ENCODE assay signal across 1 cellular context in the genomic region with DNA sequence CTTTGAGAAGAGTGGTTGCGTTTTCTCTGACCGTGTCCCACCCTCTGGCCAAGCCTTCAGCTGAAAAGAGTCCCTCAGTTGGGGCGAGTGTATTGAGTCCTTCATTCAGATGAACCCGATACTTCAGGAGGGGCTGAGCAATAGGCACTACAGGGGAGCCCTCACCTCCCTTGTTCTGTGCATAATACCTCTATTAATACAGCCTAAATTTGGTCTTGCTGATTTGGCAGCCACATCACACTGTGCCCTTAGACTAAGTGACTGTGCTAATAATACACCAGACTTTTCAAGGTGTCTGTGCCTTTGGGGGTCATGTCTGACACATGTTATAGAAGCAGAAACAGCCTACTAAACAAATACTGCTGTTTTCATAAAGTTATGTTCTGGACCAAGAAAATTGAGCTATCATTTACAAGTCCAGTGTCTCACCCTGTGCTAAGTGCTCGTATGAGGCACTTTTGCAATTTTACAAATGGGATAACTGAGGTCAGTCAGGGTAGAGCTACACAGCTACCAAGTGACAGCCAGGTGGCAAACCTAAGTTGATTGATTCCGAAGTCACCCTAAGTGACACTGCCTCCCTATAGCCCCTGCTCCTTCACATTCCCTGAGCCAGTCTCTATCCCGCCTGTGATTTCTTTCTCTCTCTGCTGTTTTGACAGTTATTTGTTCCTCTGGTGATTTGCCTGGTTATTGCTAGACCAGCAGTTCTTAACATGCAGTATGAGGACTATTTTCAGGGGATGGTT.
TF ChIP-seq lines count a peak whose summit lies in the region.

No MANE protein-coding gene starts in this region.

TF ChIP-seq in H1, 55 proteins besides CTCF, POLR2A, EP300 and RAD21:
- no peak for TF ChIP-seq POU5F1 (IDR thresholded peaks at IDR 0.05; ENCODE audit: low read depth, low read length)
TF ChIP-seq in H1: peak in this region for 0.
